ENCODE assay signal across 17 cellular contexts in genomic region chr17:8091033-8091687, GRCh38. TPM values are rescaled to one million over a fixed set of nuclear protein-coding genes. Genes with fewer than 3 reads are reported as not detected.
DNase-seq lines count a peak whose midpoint lies in the region; ATAC-seq, FAIRE-seq and TF ChIP-seq lines count a peak whose summit lies in the region.
"Had no signal": no experiment of that assay in that cellular context is flagged by ENCODE, and none has a peak within 500 bp of the region (broad histone marks: within the 10 kb centered on the region; RNA-seq: fewer than 3 reads in every experiment).

No MANE protein-coding gene starts in this region.

- no peak for FAIRE-seq in K562 (lab: Jason Lieb, UNC)

- H3K27me3 ChIP-seq in K562 (ENCODE audit: control insufficient read depth in 2 of 2, insufficient read depth in 2 of 2, low read length in 2 of 2) = peaks cover 3 to 26% of the 10 kb centered on the region in 2 experiments; a peak in 2 of 5 replicates

- TF ChIP-seq RAD21 in K562 (CRISPR knock-in tag; conservative IDR thresholded peaks at IDR 0.05 in 1 of 2, IDR thresholded peaks at IDR 0.05 in 1 of 2) = no peak

- TF ChIP-seq CTCF in GM10248 (IDR thresholded peaks at IDR 0.05; ENCODE audit: control extremely low read depth, extremely low read depth, low read depth, missing control alignments) (no peak), K562 (IDR thresholded peaks at IDR 0.05 in 2 of 3, conservative IDR thresholded peaks at IDR 0.05 in 1 of 3; ENCODE audit: insufficient read depth in 2 of 3, low read depth in 1 of 3, low read length in 3 of 3) (no peak)

- H3K79me2 ChIP-seq in K562 (ENCODE audit: control insufficient read depth, insufficient read depth, low read length) = no peaks in the 10 kb centered on the region

- ATAC-seq in GM21423 (IDR thresholded peaks at IDR 0.05; ENCODE audit: unreplicated experiment) (peak; percentile 71), HG03460 (IDR thresholded peaks at IDR 0.05; ENCODE audit: unreplicated experiment) (peak; percentile 65), K562 (no peak), GM19397 (IDR thresholded peaks at IDR 0.05; ENCODE audit: unreplicated experiment) (no peak), GM19328 (IDR thresholded peaks at IDR 0.05; ENCODE audit: unreplicated experiment) (no peak)
- no peak for ATAC-seq in activated T-cell treated with anti-CD3 and anti-CD28 coated beads, Interleukin-2, amount 50 U/mL, for 72 hours (replicated peaks in 1 of 2)
- ATAC-seq: activated CD8-positive, alpha-beta T cell treated with anti-CD3 and anti-CD28 coated beads for 36 hours; effector memory CD8-positive, alpha-beta T cell; gastroesophageal sphincter; Panc1 had no signal

- in situ Hi-C loops in K562 (cut with MboI) = no loop called here

- H3K9me1 ChIP-seq in K562 (ENCODE audit: control insufficient read depth, insufficient read depth, low read length) = no peaks in the 10 kb centered on the region

- H3K4me1 ChIP-seq in K562 (replicated peaks in 1 of 2; ENCODE audit: control insufficient read depth in 2 of 2, insufficient read depth in 2 of 2, low read length in 2 of 2) = peaks cover 0 to 6% of the 10 kb centered on the region in 2 experiments; a peak in 2 of 5 replicates
- H3K4me1 ChIP-seq: gastroesophageal sphincter, prostate gland had no signal

- TF ChIP-seq EP300 in K562 (IDR thresholded peaks at IDR 0.05; ENCODE audit: low read length) = no peak

- H3K4me3 Mint-ChIP-seq in activated T-cell treated with anti-CD3 and anti-CD28 coated beads, Interleukin-2, amount 50 U/mL, for 72 hours = no peak overlapping the region
- H3K4me3 Mint-ChIP-seq: activated CD8-positive, alpha-beta T cell treated with anti-CD3 and anti-CD28 coated beads for 36 hours; effector memory CD8-positive, alpha-beta T cell had no signal

- H3K4me3 ChIP-seq in K562 = no peak overlapping the region
- H3K4me3 ChIP-seq: gastroesophageal sphincter, prostate gland had no signal

- no peaks in the 10 kb centered on the region for H3K36me3 ChIP-seq in K562 (ENCODE audit: control insufficient read depth, insufficient read depth, low read length)
- H3K36me3 ChIP-seq: gastroesophageal sphincter, prostate gland had no signal

- no peak overlapping the region for H3K27ac ChIP-seq in K562 (ENCODE audit: extremely low read depth, low read depth, low read length)
- H3K27ac ChIP-seq: gastroesophageal sphincter, prostate gland had no signal

- no peak overlapping the region; a peak in 1 of 4 replicates for H3K9ac ChIP-seq in K562 (ENCODE audit: insufficient read depth in 1 of 2, low read depth in 2 of 2, low read length in 2 of 2)

- no peaks in the 10 kb centered on the region for H3K36me3 Mint-ChIP-seq in activated T-cell treated with anti-CD3 and anti-CD28 coated beads, Interleukin-2, amount 50 U/mL, for 72 hours (ENCODE audit: insufficient read depth in 2 of 2)

- peak; percentile 70 for DNase-seq in GM10248 (ENCODE audit: extremely low spot score)
- no peak for DNase-seq in K562 (ENCODE audit: extremely low read depth in 1 of 4, low spot score in 3 of 4)
- no peak for DNase-seq in activated T-cell treated with anti-CD3 and anti-CD28 coated beads, Interleukin-2, amount 50 U/mL, for 72 hours
- DNase-seq in DMS79 treated with DMSO at 0.1 percent for 48 hours (lab: John Stamatoyannopoulos, UW) = no peak
- DNase-seq: activated CD8-positive, alpha-beta T cell treated with anti-CD3 and anti-CD28 coated beads for 36 hours; activated gamma-delta T cell; effector memory CD8-positive, alpha-beta T cell; NCI-H446; stimulated activated CD4-positive, alpha-beta T cell treated with anti-CD3 and anti-CD28 coated beads, Interleukin-2, amount 100 ng/mL, for 24 hours; T-helper 9 cell had no signal

- 35% methylated on average over 6 of the region's 9 CpGs for WGBS in K562 (ENCODE audit: insufficient coverage, low coverage, missing lambda C conversion rate)

- BruUV-seq in K562 (replicated peaks; lab: Mats Ljungman, UMichigan) = no TSS peak

- H3K4me2 ChIP-seq in K562 (ENCODE audit: insufficient read depth, low read length) = no peak overlapping the region

- no peak overlapping the region for H3K27ac Mint-ChIP-seq in activated T-cell treated with anti-CD3 and anti-CD28 coated beads, Interleukin-2, amount 50 U/mL, for 72 hours
- H3K27ac Mint-ChIP-seq: activated CD8-positive, alpha-beta T cell treated with anti-CD3 and anti-CD28 coated beads for 36 hours; effector memory CD8-positive, alpha-beta T cell had no signal

- no peaks in the 10 kb centered on the region for H4K20me1 ChIP-seq in K562 (replicated peaks; ENCODE audit: control insufficient read depth, insufficient read depth, low read length)

- intact Hi-C loops in K562 (cut with micrococcal nuclease) = no loop called here

- CTCF ChIA-PET in GM10248 (lab: Yijun Ruan, JAX) (interaction anchor here (0.8 to 13.4 kb wide), 8 partner anchors 9 to 347 kb away, joined by 3 to 261 read pairs (median 54); partner anchors contain the start of gene ALOXE3), K562 (lab: Yijun Ruan, JAX; ENCODE audit: low intra/inter-chr PET ratio) (no interaction called here)

- peaks cover 13% of the 10 kb centered on the region for H3K4me1 Mint-ChIP-seq in activated T-cell treated with anti-CD3 and anti-CD28 coated beads, Interleukin-2, amount 50 U/mL, for 72 hours (ENCODE audit: low read depth)

- H3K9me3 Mint-ChIP-seq in activated T-cell treated with anti-CD3 and anti-CD28 coated beads, Interleukin-2, amount 50 U/mL, for 72 hours = no peaks in the 10 kb centered on the region
- H3K9me3 Mint-ChIP-seq: activated CD8-positive, alpha-beta T cell treated with anti-CD3 and anti-CD28 coated beads for 36 hours; effector memory CD8-positive, alpha-beta T cell had no signal

- H3K9me3 ChIP-seq in K562 (replicated peaks; ENCODE audit: control insufficient read depth, insufficient read depth, low read depth, low read length) = no peaks in the 10 kb centered on the region
- H3K9me3 ChIP-seq: gastroesophageal sphincter, prostate gland had no signal

- POLR2A ChIA-PET in GM10248 (lab: Yijun Ruan, JAX) = no interaction called here
- POLR2A ChIA-PET in K562 (lab: Yijun Ruan, JAX) = interaction anchor here (1.1 kb wide), 1 partner anchor 10 kb away, joined by 6 read pairs; no protein-coding TSS in a partner anchor

- H2AFZ ChIP-seq in K562 (ENCODE audit: low read depth, low read length) = no peak overlapping the region

- TF ChIP-seq POLR2A in K562 (conservative IDR thresholded peaks at IDR 0.05) = no peak

- H3K27me3 Mint-ChIP-seq in activated T-cell treated with anti-CD3 and anti-CD28 coated beads, Interleukin-2, amount 50 U/mL, for 72 hours (ENCODE audit: low read depth) = peaks cover 24% of the 10 kb centered on the region

RNA-seq across cellular contexts. Expression of gene ALOX12B, which starts 3.6 kb away (rescaled TPM):
- total RNA-seq in K562 (2011; cell fraction: chromatin; rRNA removed; ENCODE audit: low replicate concordance) = not detected in 2 replicates
- not detected in 2 replicates for total RNA-seq in K562 (2011; cell fraction: nucleolus; rRNA removed)
- total RNA-seq in K562 (2011; cell fraction: nucleoplasm; rRNA removed) = not detected in 2 replicates
- total RNA-seq in K562 (2014; rRNA removed) (not detected in 2 replicates), K562 (2014; rRNA removed; fragmentation: Illumina TruSeq; extraction: Trizol) (not detected in 2 replicates), K562 (2015; rRNA removed; fragmentation: Illumina TruSeq; extraction: Trizol) (not detected in 2 replicates), K562 (2021) (not detected in 2 replicates)
- polyA plus RNA-seq in K562 (2011; rRNA removed) (not detected in 2 replicates), K562 (2014; fragmentation: Illumina TruSeq; extraction: Trizol) (not detected in 2 replicates), K562 (2014; fragmentation: Nextera tagmentation; extraction: Ambion mirVana) (not detected), K562 (2014; rRNA removed) (not detected in 2 replicates)
- polyA plus RNA-seq in K562 (2011; cell fraction: cytosol; rRNA removed) = not detected in 2 replicates
- polyA plus RNA-seq in K562 (2011; cell fraction: nucleus; rRNA removed) = not detected in 2 replicates
- not detected in 2 replicates for polyA plus RNA-seq in K562 (2012)
- not detected in 2 replicates for polyA minus RNA-seq in K562 (2011; rRNA and poly(A)+ RNA removed)
- not detected in 2 replicates for polyA minus RNA-seq in K562 (2011; cell fraction: cytosol; rRNA and poly(A)+ RNA removed)
- polyA minus RNA-seq in K562 (2011; cell fraction: nucleus; rRNA and poly(A)+ RNA removed) = not detected in 2 replicates
- total RNA-seq in activated T-cell treated with anti-CD3 and anti-CD28 coated beads, Interleukin-2, amount 50 U/mL, for 72 hours = 1 to 10 TPM; 1.3 to 4.1 TPM

RNA-seq across cellular contexts. Expression of gene ALOXE3, which starts 27.2 kb away (rescaled TPM):
- total RNA-seq in K562 (2011; cell fraction: chromatin; rRNA removed; ENCODE audit: low replicate concordance) = 0.12 TPM in 1 of 2 replicates, not detected in the other
- not detected in 2 replicates for total RNA-seq in K562 (2011; cell fraction: nucleolus; rRNA removed)
- total RNA-seq in K562 (2011; cell fraction: nucleoplasm; rRNA removed) = not detected in 2 replicates
- total RNA-seq in K562 (2014; rRNA removed) = not detected in 2 replicates
- not detected in 2 replicates for total RNA-seq in K562 (2014; rRNA removed; fragmentation: Illumina TruSeq; extraction: Trizol)
- total RNA-seq in K562 (2015; rRNA removed; fragmentation: Illumina TruSeq; extraction: Trizol) = 0.04 TPM in 1 of 2 replicates, not detected in the other
- total RNA-seq in K562 (2021) = not detected in 2 replicates
- not detected in 2 replicates for polyA plus RNA-seq in K562 (2011; rRNA removed)
- not detected in 2 replicates for polyA plus RNA-seq in K562 (2011; cell fraction: cytosol; rRNA removed)
- 0.03 and 0.06 TPM in 2 replicates for polyA plus RNA-seq in K562 (2011; cell fraction: nucleus; rRNA removed)
- polyA plus RNA-seq in K562 (2012) = 0.14 TPM in 1 of 2 replicates, not detected in the other
- not detected in 2 replicates for polyA plus RNA-seq in K562 (2014; fragmentation: Illumina TruSeq; extraction: Trizol)
- not detected for polyA plus RNA-seq in K562 (2014; fragmentation: Nextera tagmentation; extraction: Ambion mirVana)
- 0.04 TPM in 1 of 2 replicates, not detected in the other for polyA plus RNA-seq in K562 (2014; rRNA removed)
- polyA minus RNA-seq in K562 (2011; rRNA and poly(A)+ RNA removed) = not detected in 2 replicates
- polyA minus RNA-seq in K562 (2011; cell fraction: cytosol; rRNA and poly(A)+ RNA removed) = not detected in 2 replicates
- polyA minus RNA-seq in K562 (2011; cell fraction: nucleus; rRNA and poly(A)+ RNA removed) = not detected in 2 replicates
- not detected for total RNA-seq in activated T-cell treated with anti-CD3 and anti-CD28 coated beads, Interleukin-2, amount 50 U/mL, for 72 hours

RNA-seq across cellular contexts. Expression of gene HES7, which starts 32.7 kb away (rescaled TPM):
- 0.51 and 1.1 TPM in 2 replicates for total RNA-seq in K562 (2011; cell fraction: chromatin; rRNA removed; ENCODE audit: low replicate concordance)
- total RNA-seq in K562 (2011; cell fraction: nucleolus; rRNA removed) = 0.92 and 1.2 TPM in 2 replicates
- 0.66 and 1.3 TPM in 2 replicates for total RNA-seq in K562 (2011; cell fraction: nucleoplasm; rRNA removed)
- total RNA-seq in K562 (2014; rRNA removed) (0.09 and 0.45 TPM in 2 replicates), K562 (2014; rRNA removed; fragmentation: Illumina TruSeq; extraction: Trizol) (0.22 TPM in 1 of 2 replicates, not detected in the other), K562 (2015; rRNA removed; fragmentation: Illumina TruSeq; extraction: Trizol) (not detected in 2 replicates), K562 (2021) (1.1 and 2.2 TPM in 2 replicates)
- polyA plus RNA-seq in K562 (2011; rRNA removed) (0.14 and 0.31 TPM in 2 replicates), K562 (2014; fragmentation: Illumina TruSeq; extraction: Trizol) (0.11 and 0.13 TPM in 2 replicates), K562 (2014; fragmentation: Nextera tagmentation; extraction: Ambion mirVana) (under 1 TPM; 0.03 to 0.06 TPM), K562 (2014; rRNA removed) (0.16 and 1.7 TPM in 2 replicates)
- 0.16 and 0.94 TPM in 2 replicates for polyA plus RNA-seq in K562 (2011; cell fraction: cytosol; rRNA removed)
- polyA plus RNA-seq in K562 (2011; cell fraction: nucleus; rRNA removed) = 1.4 and 3.3 TPM in 2 replicates
- polyA plus RNA-seq in K562 (2012) = 0.22 and 0.29 TPM in 2 replicates
- polyA minus RNA-seq in K562 (2011; rRNA and poly(A)+ RNA removed) = 0.11 TPM in 1 of 2 replicates, not detected in the other
- not detected in 2 replicates for polyA minus RNA-seq in K562 (2011; cell fraction: cytosol; rRNA and poly(A)+ RNA removed)
- 0.56 and 0.94 TPM in 2 replicates for polyA minus RNA-seq in K562 (2011; cell fraction: nucleus; rRNA and poly(A)+ RNA removed)
- total RNA-seq in activated T-cell treated with anti-CD3 and anti-CD28 coated beads, Interleukin-2, amount 50 U/mL, for 72 hours = 1 to 10 TPM; 1.5 to 4.3 TPM

RNA-seq across cellular contexts. Expression of gene ALOX15B, which starts 52.3 kb away (rescaled TPM):
- not detected in 2 replicates for total RNA-seq in K562 (2011; cell fraction: chromatin; rRNA removed; ENCODE audit: low replicate concordance)
- total RNA-seq in K562 (2011; cell fraction: nucleolus; rRNA removed) = not detected in 2 replicates
- not detected in 2 replicates for total RNA-seq in K562 (2011; cell fraction: nucleoplasm; rRNA removed)
- total RNA-seq in K562 (2014; rRNA removed) = not detected in 2 replicates
- total RNA-seq in K562 (2014; rRNA removed; fragmentation: Illumina TruSeq; extraction: Trizol) = not detected in 2 replicates
- total RNA-seq in K562 (2015; rRNA removed; fragmentation: Illumina TruSeq; extraction: Trizol) = not detected in 2 replicates
- total RNA-seq in K562 (2021) = 0.04 and 0.07 TPM in 2 replicates
- not detected in 2 replicates for polyA plus RNA-seq in K562 (2011; rRNA removed)
- polyA plus RNA-seq in K562 (2011; cell fraction: cytosol; rRNA removed) = not detected in 2 replicates
- polyA plus RNA-seq in K562 (2011; cell fraction: nucleus; rRNA removed) = not detected in 2 replicates
- polyA plus RNA-seq in K562 (2012) = not detected in 2 replicates
- not detected in 2 replicates for polyA plus RNA-seq in K562 (2014; fragmentation: Illumina TruSeq; extraction: Trizol)
- polyA plus RNA-seq in K562 (2014; fragmentation: Nextera tagmentation; extraction: Ambion mirVana) = not detected
- polyA plus RNA-seq in K562 (2014; rRNA removed) = not detected in 2 replicates
- polyA minus RNA-seq in K562 (2011; rRNA and poly(A)+ RNA removed) = not detected in 2 replicates
- polyA minus RNA-seq in K562 (2011; cell fraction: cytosol; rRNA and poly(A)+ RNA removed) = not detected in 2 replicates
- polyA minus RNA-seq in K562 (2011; cell fraction: nucleus; rRNA and poly(A)+ RNA removed) = not detected in 2 replicates
- under 1 TPM; 0.14 TPM for total RNA-seq in activated T-cell treated with anti-CD3 and anti-CD28 coated beads, Interleukin-2, amount 50 U/mL, for 72 hours

Comparison
In these comparisons a context has a peak if more than half of its experiments do, and no peak if none do; other contexts are left out.
1. ATAC-seq: peak in GM21423 (single experiment) and HG03460 (single experiment); none in K562 (single experiment), GM19397 (single experiment), activated T-cell treated with anti-CD3 and anti-CD28 coated beads, Interleukin-2, amount 50 U/mL, for 72 hours (0 of 2) and GM19328 (single experiment).